Comparison of ENCODE assay signal across 8 cellular contexts in genomic region chr7:129612112-129613015, GRCh38. TPM values are rescaled to one million over a fixed set of nuclear protein-coding genes. Genes with fewer than 3 reads are reported as not detected.
DNase-seq lines count a peak whose midpoint lies in the region; ATAC-seq and TF ChIP-seq lines count a peak whose summit lies in the region.

No MANE protein-coding gene starts in this region.

- H3K27ac ChIP-seq in AG04450 (ENCODE audit: low read depth, low read length) (peak overlapping the region; percentile 63), RWPE1 (peak overlapping the region; percentile 90), heart left ventricle (peak overlapping the region; percentile 91 to 99 (median 97)), trophoblast cell (ENCODE audit: low read depth, low read length) (peak overlapping the region; percentile 85)

- H3K4me1 ChIP-seq in heart left ventricle, result peaks cover 3 to 73% (median 41%) of the 10 kb centered on the region in 12 donors
- H3K4me1 ChIP-seq in trophoblast cell (ENCODE audit: control insufficient read depth in 1 of 2, insufficient read depth in 2 of 2, low read length in 2 of 2), result peaks cover 2 to 10% of the 10 kb centered on the region in 2 experiments

- peak overlapping the region; percentile 78 for H3K4me2 ChIP-seq in trophoblast cell (ENCODE audit: low read length)

- peak overlapping the region; percentile 63 for H2BK120ac ChIP-seq in trophoblast cell (ENCODE audit: insufficient read depth, low read length, poor library complexity)

- peak overlapping the region; percentile 92 for H3K14ac ChIP-seq in trophoblast cell (ENCODE audit: low read length)

- peak overlapping the region; percentile 96 for H3K4me3 Mint-ChIP-seq in activated naive CD8-positive, alpha-beta T cell treated with anti-CD3 and anti-CD28 coated beads, Interleukin-2, amount 50 U/mL, for 24 hours

- TF ChIP-seq POLR2A in heart left ventricle (IDR thresholded peaks at IDR 0.05), result no peak

- H3K9me3 ChIP-seq in AG04450 (ENCODE audit: control insufficient read depth, insufficient read depth, low read length), result no peaks in the 10 kb centered on the region; the same call in 1 of the 2 replicates
- H3K9me3 ChIP-seq in heart left ventricle, result no peaks in the 10 kb centered on the region
- H3K9me3 ChIP-seq in trophoblast cell (ENCODE audit: insufficient read depth, low read depth, low read length), result no peaks in the 10 kb centered on the region

- peak overlapping the region; percentile 92 for H3K9ac ChIP-seq in trophoblast cell (ENCODE audit: low read length)

- peak overlapping the region; percentile 93 for H2AFZ ChIP-seq in trophoblast cell (ENCODE audit: insufficient read depth, low read length, poor library complexity)

- intact Hi-C loops in heart left ventricle (cut with DNase I), result loop anchor here in 4 of 10 donors (5.0 to 10.0 kb wide), 2 partner anchors 388 to 390 kb away; partner anchors contain the start of gene AHCYL2 (in 2 of the 4)

- 0 to 1% (median 1%) methylated on average over 10 to 64 of the region's 64 CpGs for WGBS in heart left ventricle, 4 donors
- WGBS in trophoblast cell (ENCODE audit: extremely low coverage, insufficient coverage, insufficient read length), result no CpG with 5 or more reads among the region's 64 CpGs

- peak overlapping the region; percentile 95 for H3K27ac Mint-ChIP-seq in activated naive CD8-positive, alpha-beta T cell treated with anti-CD3 and anti-CD28 coated beads, Interleukin-2, amount 50 U/mL, for 24 hours

- H3K4ac ChIP-seq in trophoblast cell (ENCODE audit: low read depth, low read length), result peak overlapping the region; percentile 98

- H3K36me3 ChIP-seq in heart left ventricle (peaks cover 0 to 17% (median 0%) of the 10 kb centered on the region in 9 donors), trophoblast cell (ENCODE audit: control insufficient read depth in 1 of 2, insufficient read depth in 2 of 2, low read length in 2 of 2) (peaks cover 3 to 4% of the 10 kb centered on the region in 2 experiments)

- TF ChIP-seq CTCF in AG04450 (IDR thresholded peaks at IDR 0.05; ENCODE audit: low read depth, low read length), result peak; percentile 74
- TF ChIP-seq CTCF in RWPE1 (conservative IDR thresholded peaks at IDR 0.05; ENCODE audit: low read depth), result peak; percentile 91
- TF ChIP-seq CTCF in heart left ventricle (IDR thresholded peaks at IDR 0.05), result peak; percentile 32 to 68 (median 50)

- H3K36me3 Mint-ChIP-seq in activated naive CD8-positive, alpha-beta T cell treated with anti-CD3 and anti-CD28 coated beads, Interleukin-2, amount 50 U/mL, for 24 hours (ENCODE audit: low read depth), result peaks cover 24% of the 10 kb centered on the region

- H3K4me1 Mint-ChIP-seq in activated naive CD8-positive, alpha-beta T cell treated with anti-CD3 and anti-CD28 coated beads, Interleukin-2, amount 50 U/mL, for 24 hours, result peaks cover 73% of the 10 kb centered on the region

- no peak overlapping the region for H2BK12ac ChIP-seq in trophoblast cell (ENCODE audit: low read length)

- CTCF ChIA-PET in AG04450 (lab: Charles Lee), result interaction anchor here (0.6 to 3.0 kb wide), 15 partner anchors 10 to 1261 kb away, joined by 3 to 24 read pairs (median 4); no protein-coding TSS in a partner anchor
- CTCF ChIA-PET in RWPE1 (lab: Yijun Ruan, JAX), result interaction anchor here (0.6 to 0.9 kb wide), 5 partner anchors 10 to 54 kb away, joined by 3 to 5 read pairs (median 3); no protein-coding TSS in a partner anchor

- H4K8ac ChIP-seq in trophoblast cell (ENCODE audit: low read depth, low read length), result peak overlapping the region; percentile 86

- H3K27me3 ChIP-seq in AG04450 (ENCODE audit: control insufficient read depth, insufficient read depth, low read length) (no peaks in the 10 kb centered on the region), heart left ventricle (no peaks in the 10 kb centered on the region), trophoblast cell (ENCODE audit: insufficient read depth, low read length) (no peaks in the 10 kb centered on the region)

- POLR2A ChIA-PET in AG04450 (lab: Yijun Ruan, JAX), result interaction anchor here (0.5 to 1.1 kb wide), 3 partner anchors 22 to 119 kb away, joined by 3 to 6 read pairs (median 3); no protein-coding TSS in a partner anchor
- POLR2A ChIA-PET in RWPE1 (lab: Yijun Ruan, JAX; ENCODE audit: low non-redundant PET), result interaction anchor here (0.5 kb wide), 1 partner anchor 17 kb away, joined by 4 read pairs; no protein-coding TSS in a partner anchor

- DNase-seq in AG04450 (ENCODE audit: low read depth, low spot score) (no peak), RWPE1 (ENCODE audit: low spot score) (peak; percentile 21), heart left ventricle (peak; percentile 46 to 77 (median 61)), trophoblast cell (peak in 1 of 2 donors; percentile 25), NCI-H128 (lab: John Stamatoyannopoulos, UW; ENCODE audit: unreplicated experiment) (no peak)
- DNase-seq in activated naive CD8-positive, alpha-beta T cell treated with anti-CD3 and anti-CD28 coated beads, Interleukin-2, amount 50 U/mL, for 24 hours, result peak; percentile 37

- no peaks in the 10 kb centered on the region for H3K9me3 Mint-ChIP-seq in activated naive CD8-positive, alpha-beta T cell treated with anti-CD3 and anti-CD28 coated beads, Interleukin-2, amount 50 U/mL, for 24 hours

- peak overlapping the region; percentile 80 for H2BK5ac ChIP-seq in trophoblast cell (ENCODE audit: low read depth, low read length, poor library complexity)

- no peak overlapping the region for H3K23ac ChIP-seq in trophoblast cell (ENCODE audit: low read length)

- H4K12ac ChIP-seq in trophoblast cell (ENCODE audit: low read depth, low read length), result peak overlapping the region; percentile 81

- ATAC-seq in GM18868 (IDR thresholded peaks at IDR 0.05; ENCODE audit: unreplicated experiment) (peak; percentile 15), HG03457 (IDR thresholded peaks at IDR 0.05; ENCODE audit: unreplicated experiment) (peak; percentile 22), heart left ventricle (peak in 3 of 4 donors; percentile 9 to 42 (median 26))
- peak; percentile 16 for ATAC-seq in activated naive CD8-positive, alpha-beta T cell treated with anti-CD3 and anti-CD28 coated beads, Interleukin-2, amount 50 U/mL, for 24 hours

- peaks cover 16% of the 10 kb centered on the region for H3K79me1 ChIP-seq in trophoblast cell (ENCODE audit: low read length)

- H3K27me3 Mint-ChIP-seq in activated naive CD8-positive, alpha-beta T cell treated with anti-CD3 and anti-CD28 coated beads, Interleukin-2, amount 50 U/mL, for 24 hours, result no peaks in the 10 kb centered on the region

- H3K79me2 ChIP-seq in trophoblast cell (ENCODE audit: control insufficient read depth, insufficient read depth, low read length, poor library complexity), result peaks cover 19% of the 10 kb centered on the region

- peak overlapping the region; percentile 94 for H4K91ac ChIP-seq in trophoblast cell (ENCODE audit: low read depth, low read length)

- H3K18ac ChIP-seq in trophoblast cell (ENCODE audit: low read length), result peak overlapping the region; percentile 26

- H2AK5ac ChIP-seq in trophoblast cell (ENCODE audit: low read length), result peak overlapping the region; percentile 72

- H3K4me3 ChIP-seq in AG04450 (ENCODE audit: low read depth, low read length) (peak overlapping the region; percentile 87), heart left ventricle (peak overlapping the region; percentile 60 to 98 (median 87)), trophoblast cell (ENCODE audit: low read depth, low read length) (peak overlapping the region; percentile 87)

RNA-seq across cellular contexts. Expression of gene NRF1, which starts 0.8 kb away (rescaled TPM):
- polyA plus RNA-seq in AG04450 (2011; rRNA removed) (10.3 and 13.1 TPM in 2 replicates), heart left ventricle (1 to 10 TPM; 6.2 to 6.3 TPM)
- polyA minus RNA-seq in AG04450 (2011; rRNA and poly(A)+ RNA removed), result 22.8 and 32.2 TPM in 2 replicates
- total RNA-seq in heart left ventricle, result 10 to 100 TPM in 8 of 9 donors, 1 to 10 TPM in 1; 7.8 to 20.7 (median 13.5) TPM
- polyA plus RNA-seq in trophoblast cell (2013), result 7.4 and 7.8 TPM in 2 replicates

Comparison
In these comparisons a context has a peak if more than half of its experiments do, and no peak if none do; other contexts are left out.
1. DNase-seq: peak in RWPE1 (single experiment), activated naive CD8-positive, alpha-beta T cell treated with anti-CD3 and anti-CD28 coated beads, Interleukin-2, amount 50 U/mL, for 24 hours (single experiment) and heart left ventricle (5 of 5); none in AG04450 (single experiment) and NCI-H128 (single experiment).
2. Peak in every context shown above with its lines, with median percentiles within 50 percentile points of each other: H3K27ac ChIP-seq, H3K4me3 ChIP-seq, CTCF ChIP-seq and ATAC-seq.